Comparison of ENCODE assay signal across 13 cellular contexts in genomic region chr1:103541431-103541830, GRCh38. TPM values are rescaled to one million over a fixed set of nuclear protein-coding genes. Genes with fewer than 3 reads are reported as not detected.
DNase-seq lines count a peak whose midpoint lies in the region; ATAC-seq and TF ChIP-seq lines count a peak whose summit lies in the region.
"Had no signal": no experiment of that assay in that cellular context is flagged by ENCODE, and none has a peak within 500 bp of the region (broad histone marks: within the 10 kb centered on the region; RNA-seq: fewer than 3 reads in every experiment).

No MANE protein-coding gene starts in this region.

- intact Hi-C loops in dorsolateral prefrontal cortex (cut with DNase I): no loop called here

- H3K27me3 ChIP-seq in dorsolateral prefrontal cortex: no peaks in the 10 kb centered on the region

- no peak overlapping the region for H3K4me3 ChIP-seq in dorsolateral prefrontal cortex
- H3K4me3 ChIP-seq: K562 had no signal

- TF ChIP-seq CTCF in mesothelial cell of epicardium (IDR thresholded peaks at IDR 0.05; ENCODE audit: unreplicated experiment) (no peak), dorsolateral prefrontal cortex (IDR thresholded peaks at IDR 0.05 in 54 of 56, conservative IDR thresholded peaks at IDR 0.05 in 2 of 56; ENCODE audit: low read depth in 1 of 56, partially characterized antibody in 56 of 56) (no peak)

- no peak for DNase-seq in stimulated activated naive CD8-positive, alpha-beta T cell treated with anti-CD3 and anti-CD28 coated beads, Interleukin-15, Interleukin-2, amounts not matched to agents 100 U/mL and 50 U/mL, for 24 hours
- no peak for DNase-seq in central memory CD8-positive, alpha-beta T cell (ENCODE audit: low spot score in 2 of 2)
- no peak for DNase-seq in mesothelial cell of epicardium (ENCODE audit: low spot score in 2 of 2, unreplicated experiment in 2 of 2)
- no peak for DNase-seq in dorsolateral prefrontal cortex
- DNase-seq: AML-193; Caco-2; CD4-positive, alpha-beta T cell; H9 had no signal

- H3K27me3 Mint-ChIP-seq in stimulated activated naive CD8-positive, alpha-beta T cell treated with anti-CD3 and anti-CD28 coated beads, Interleukin-15, Interleukin-2, amounts not matched to agents 100 ng/mL and 50 ng/mL, for 24 hours: no peaks in the 10 kb centered on the region
- H3K27me3 Mint-ChIP-seq in central memory CD8-positive, alpha-beta T cell: no peaks in the 10 kb centered on the region
- H3K27me3 Mint-ChIP-seq in mesothelial cell of epicardium (ENCODE audit: low read depth): no peaks in the 10 kb centered on the region
- H3K27me3 Mint-ChIP-seq: CD4-positive, alpha-beta T cell had no signal

- H3K4me1 Mint-ChIP-seq in stimulated activated naive CD8-positive, alpha-beta T cell treated with anti-CD3 and anti-CD28 coated beads, Interleukin-15, Interleukin-2, amounts not matched to agents 100 ng/mL and 50 ng/mL, for 24 hours (ENCODE audit: low read depth): no peaks in the 10 kb centered on the region
- H3K4me1 Mint-ChIP-seq in central memory CD8-positive, alpha-beta T cell: peaks cover 17% of the 10 kb centered on the region
- no peaks in the 10 kb centered on the region for H3K4me1 Mint-ChIP-seq in mesothelial cell of epicardium
- H3K4me1 Mint-ChIP-seq: H9 had no signal

- H3K27ac Mint-ChIP-seq in stimulated activated naive CD8-positive, alpha-beta T cell treated with anti-CD3 and anti-CD28 coated beads, Interleukin-15, Interleukin-2, amounts not matched to agents 100 ng/mL and 50 ng/mL, for 24 hours: peak overlapping the region; percentile 45
- H3K27ac Mint-ChIP-seq in central memory CD8-positive, alpha-beta T cell (ENCODE audit: low read depth): peak overlapping the region; percentile 60
- peak overlapping the region; percentile 7 for H3K27ac Mint-ChIP-seq in mesothelial cell of epicardium
- H3K27ac Mint-ChIP-seq: CD4-positive, alpha-beta T cell; H9 had no signal

- no peak overlapping the region for H3K27ac ChIP-seq in dorsolateral prefrontal cortex
- H3K27ac ChIP-seq: C4-2B had no signal

- no peak for ATAC-seq in stimulated activated naive CD8-positive, alpha-beta T cell treated with anti-CD3 and anti-CD28 coated beads, Interleukin-15, Interleukin-2, amounts not matched to agents 100 U/mL and 50 U/mL, for 24 hours
- no peak for ATAC-seq in central memory CD8-positive, alpha-beta T cell (replicated peaks; ENCODE audit: extremely low read depth, poor library complexity, severe bottlenecking)
- ATAC-seq in GM18520 (IDR thresholded peaks at IDR 0.05; ENCODE audit: unreplicated experiment) (no peak), GM19351 (IDR thresholded peaks at IDR 0.05; ENCODE audit: unreplicated experiment) (no peak)
- ATAC-seq: K562 had no signal

- peaks cover 76% of the 10 kb centered on the region for H3K36me3 Mint-ChIP-seq in stimulated activated naive CD8-positive, alpha-beta T cell treated with anti-CD3 and anti-CD28 coated beads, Interleukin-15, Interleukin-2, amounts not matched to agents 100 ng/mL and 50 ng/mL, for 24 hours (ENCODE audit: low read depth)
- peaks cover 67% of the 10 kb centered on the region for H3K36me3 Mint-ChIP-seq in central memory CD8-positive, alpha-beta T cell (ENCODE audit: insufficient read depth)
- H3K36me3 Mint-ChIP-seq in mesothelial cell of epicardium: peaks cover 36% of the 10 kb centered on the region

- H3K4me3 Mint-ChIP-seq in stimulated activated naive CD8-positive, alpha-beta T cell treated with anti-CD3 and anti-CD28 coated beads, Interleukin-15, Interleukin-2, amounts not matched to agents 100 ng/mL and 50 ng/mL, for 24 hours: no peak overlapping the region
- H3K4me3 Mint-ChIP-seq in central memory CD8-positive, alpha-beta T cell: no peak overlapping the region
- H3K4me3 Mint-ChIP-seq in mesothelial cell of epicardium: no peak overlapping the region
- H3K4me3 Mint-ChIP-seq: CD4-positive, alpha-beta T cell; H9 had no signal

- H3K9me3 Mint-ChIP-seq in stimulated activated naive CD8-positive, alpha-beta T cell treated with anti-CD3 and anti-CD28 coated beads, Interleukin-15, Interleukin-2, amounts not matched to agents 100 ng/mL and 50 ng/mL, for 24 hours: no peaks in the 10 kb centered on the region
- H3K9me3 Mint-ChIP-seq in central memory CD8-positive, alpha-beta T cell: no peaks in the 10 kb centered on the region
- H3K9me3 Mint-ChIP-seq in mesothelial cell of epicardium: no peaks in the 10 kb centered on the region
- H3K9me3 Mint-ChIP-seq: CD4-positive, alpha-beta T cell; H9 had no signal

RNA-seq across cellular contexts. Expression of gene RNPC3, which starts 15.9 kb away (rescaled TPM):
- 28.4 to 30.0 TPM (median 29.6 TPM) in 3 replicates for total RNA-seq in mesothelial cell of epicardium
- 100 to 1,000 TPM in 35 of 120 experiments, 10 to 100 TPM in 85; 59.0 to 149 (median 91.9) TPM for total RNA-seq in dorsolateral prefrontal cortex

RNA-seq across cellular contexts. Expression of gene AMY2B, which starts 30.0 kb away (rescaled TPM):
- total RNA-seq in mesothelial cell of epicardium (12.3 to 12.7 TPM (median 12.6 TPM) in 3 replicates), dorsolateral prefrontal cortex (100 to 1,000 TPM in 2 of 120 experiments, 10 to 100 TPM in 118; 42.8 to 102 (median 69.5) TPM)

Comparison
In these comparisons a context has a peak if more than half of its experiments do, and no peak if none do; other contexts are left out.
1. H3K27ac Mint-ChIP-seq: peak in every context shown above with its lines; median percentile 60 in central memory CD8-positive, alpha-beta T cell; 45 in stimulated activated naive CD8-positive, alpha-beta T cell treated with anti-CD3 and anti-CD28 coated beads, Interleukin-15, Interleukin-2, amounts not matched to agents 100 ng/mL and 50 ng/mL, for 24 hours; 7 in mesothelial cell of epicardium.